Comparison of ENCODE assay signal across 1 cellular context in the genomic region with DNA sequence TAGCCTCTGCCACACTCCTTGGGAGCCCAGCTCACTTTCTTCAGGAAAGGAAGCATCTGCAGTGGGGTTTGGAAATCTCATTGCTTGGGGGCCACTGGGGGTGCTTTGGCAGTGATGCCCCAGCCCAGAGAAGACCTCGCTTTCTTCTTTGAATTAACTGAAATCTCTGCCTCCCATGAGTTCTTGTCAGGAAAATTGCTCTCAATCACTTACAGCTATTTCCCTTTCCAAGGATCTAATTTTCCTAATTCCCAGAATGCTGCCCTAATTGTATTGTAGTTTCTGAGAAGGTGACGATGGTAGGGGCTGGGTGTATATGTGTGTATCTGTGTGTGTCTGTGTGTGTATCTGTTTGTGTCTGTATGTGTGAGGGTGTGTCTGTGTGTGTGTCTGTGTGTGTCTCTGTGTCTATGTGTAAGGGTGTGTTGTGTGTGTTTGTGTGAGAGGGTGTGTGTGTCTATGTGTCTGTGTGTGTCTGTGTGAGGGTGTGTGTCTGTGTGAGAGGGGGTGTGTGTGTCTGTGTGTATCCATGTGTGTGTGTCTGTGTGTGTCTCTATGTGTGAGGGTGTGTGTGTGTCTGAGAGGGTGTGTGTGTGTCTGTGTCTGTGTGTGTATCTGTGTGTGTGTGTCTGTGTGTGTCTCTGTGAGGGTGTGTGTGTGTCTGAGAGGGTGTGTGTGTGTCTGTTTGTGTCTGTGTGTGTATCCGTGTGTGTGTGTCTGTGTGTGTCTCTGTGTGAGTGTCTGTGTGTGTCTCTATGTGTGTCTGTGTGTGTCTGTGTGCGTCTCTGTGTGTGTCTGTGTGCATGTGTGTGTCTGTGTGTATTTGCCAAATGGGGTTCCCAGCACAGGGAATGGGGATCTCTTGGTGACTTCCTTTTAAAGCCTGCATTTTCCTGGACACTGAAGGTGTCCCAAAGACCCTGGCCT.
TF ChIP-seq lines count a peak whose summit lies in the region.

No MANE protein-coding gene starts in this region.

TF ChIP-seq in HepG2, 621 proteins besides CTCF, POLR2A, EP300 and RAD21 (continued from another document):
- TF ChIP-seq, protein P1, sequence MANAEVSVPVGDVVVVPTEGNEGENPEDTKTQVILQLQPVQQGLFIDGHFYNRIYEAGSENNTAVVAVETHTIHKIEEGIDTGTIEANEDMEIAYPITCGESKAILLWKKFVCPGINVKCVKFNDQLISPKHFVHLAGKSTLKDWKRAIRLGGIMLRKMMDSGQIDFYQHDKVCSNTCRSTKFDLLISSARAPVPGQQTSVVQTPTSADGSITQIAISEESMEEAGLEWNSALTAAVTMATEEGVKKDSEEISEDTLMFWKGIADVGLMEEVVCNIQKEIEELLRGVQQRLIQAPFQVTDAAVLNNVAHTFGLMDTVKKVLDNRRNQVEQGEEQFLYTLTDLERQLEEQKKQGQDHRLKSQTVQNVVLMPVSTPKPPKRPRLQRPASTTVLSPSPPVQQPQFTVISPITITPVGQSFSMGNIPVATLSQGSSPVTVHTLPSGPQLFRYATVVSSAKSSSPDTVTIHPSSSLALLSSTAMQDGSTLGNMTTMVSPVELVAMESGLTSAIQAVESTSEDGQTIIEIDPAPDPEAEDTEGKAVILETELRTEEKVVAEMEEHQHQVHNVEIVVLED (CRISPR knock-in tag; IDR thresholded peaks at IDR 0.05; ENCODE audit: borderline replicate concordance): no peak
- TF ChIP-seq CENPT (CRISPR knock-in tag; IDR thresholded peaks at IDR 0.05; ENCODE audit: low read depth) (no peak), NFKB2 (CRISPR knock-in tag; IDR thresholded peaks at IDR 0.05; ENCODE audit: borderline replicate concordance) (no peak), NFE2 (CRISPR knock-in tag; IDR thresholded peaks at IDR 0.05) (no peak), NAIF1 (CRISPR knock-in tag; IDR thresholded peaks at IDR 0.05; ENCODE audit: borderline replicate concordance) (no peak), PAF1 (CRISPR knock-in tag; IDR thresholded peaks at IDR 0.05) (no peak), ZNF354B (CRISPR knock-in tag; IDR thresholded peaks at IDR 0.05) (no peak), RBFOX2 (IDR thresholded peaks at IDR 0.05; ENCODE audit: low read depth, low read length) (no peak), ZNF761 (CRISPR knock-in tag; conservative IDR thresholded peaks at IDR 0.05) (no peak), ZNF468 (CRISPR knock-in tag; IDR thresholded peaks at IDR 0.05) (no peak), TEAD3 (CRISPR knock-in tag; optimal IDR thresholded peaks at IDR 0.05; ENCODE audit: borderline replicate concordance) (no peak), MLLT10 (CRISPR knock-in tag; IDR thresholded peaks at IDR 0.05) (no peak), DPF2 (CRISPR knock-in tag; IDR thresholded peaks at IDR 0.05; ENCODE audit: borderline replicate concordance, low read depth) (no peak), NR2F6 (IDR thresholded peaks at IDR 0.05) (no peak), NR2F6 (CRISPR knock-in tag; IDR thresholded peaks at IDR 0.05) (no peak), RFXANK (CRISPR knock-in tag; IDR thresholded peaks at IDR 0.05) (no peak), ZNF567 (CRISPR knock-in tag; IDR thresholded peaks at IDR 0.05; ENCODE audit: borderline replicate concordance) (peak; percentile 64; the same call in 1 of the 2 replicates), ZNF382 (CRISPR knock-in tag; IDR thresholded peaks at IDR 0.05; ENCODE audit: borderline replicate concordance) (no peak), PITX1 (CRISPR knock-in tag; IDR thresholded peaks at IDR 0.05) (no peak), ZNF138 (CRISPR knock-in tag; IDR thresholded peaks at IDR 0.05; ENCODE audit: low read depth) (0 out of 2 replicates have a peak, but pooled peaks have one; percentile 10), RAD51 (IDR thresholded peaks at IDR 0.05; ENCODE audit: borderline replicate concordance) (peak; percentile 19; the same call in 1 of the 2 replicates), NBN (conservative IDR thresholded peaks at IDR 0.05) (0 out of 2 replicates have a peak, but pooled peaks have one; percentile 47), ZFX (CRISPR knock-in tag; IDR thresholded peaks at IDR 0.05; ENCODE audit: low read depth) (peak; percentile 24; the same call in 1 of the 2 replicates), ZNF326 (CRISPR knock-in tag; IDR thresholded peaks at IDR 0.05; ENCODE audit: borderline replicate concordance) (no peak), CBFB (CRISPR knock-in tag; IDR thresholded peaks at IDR 0.05) (no peak), ZNF136 (CRISPR knock-in tag; IDR thresholded peaks at IDR 0.05; ENCODE audit: low read depth) (no peak), ZNF746 (CRISPR knock-in tag; IDR thresholded peaks at IDR 0.05) (no peak)
- TF ChIP-seq, protein P2, sequence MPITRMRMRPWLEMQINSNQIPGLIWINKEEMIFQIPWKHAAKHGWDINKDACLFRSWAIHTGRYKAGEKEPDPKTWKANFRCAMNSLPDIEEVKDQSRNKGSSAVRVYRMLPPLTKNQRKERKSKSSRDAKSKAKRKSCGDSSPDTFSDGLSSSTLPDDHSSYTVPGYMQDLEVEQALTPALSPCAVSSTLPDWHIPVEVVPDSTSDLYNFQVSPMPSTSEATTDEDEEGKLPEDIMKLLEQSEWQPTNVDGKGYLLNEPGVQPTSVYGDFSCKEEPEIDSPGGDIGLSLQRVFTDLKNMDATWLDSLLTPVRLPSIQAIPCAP (CRISPR knock-in tag; IDR thresholded peaks at IDR 0.05; ENCODE audit: low read depth): no peak
- TF ChIP-seq, protein P3, sequence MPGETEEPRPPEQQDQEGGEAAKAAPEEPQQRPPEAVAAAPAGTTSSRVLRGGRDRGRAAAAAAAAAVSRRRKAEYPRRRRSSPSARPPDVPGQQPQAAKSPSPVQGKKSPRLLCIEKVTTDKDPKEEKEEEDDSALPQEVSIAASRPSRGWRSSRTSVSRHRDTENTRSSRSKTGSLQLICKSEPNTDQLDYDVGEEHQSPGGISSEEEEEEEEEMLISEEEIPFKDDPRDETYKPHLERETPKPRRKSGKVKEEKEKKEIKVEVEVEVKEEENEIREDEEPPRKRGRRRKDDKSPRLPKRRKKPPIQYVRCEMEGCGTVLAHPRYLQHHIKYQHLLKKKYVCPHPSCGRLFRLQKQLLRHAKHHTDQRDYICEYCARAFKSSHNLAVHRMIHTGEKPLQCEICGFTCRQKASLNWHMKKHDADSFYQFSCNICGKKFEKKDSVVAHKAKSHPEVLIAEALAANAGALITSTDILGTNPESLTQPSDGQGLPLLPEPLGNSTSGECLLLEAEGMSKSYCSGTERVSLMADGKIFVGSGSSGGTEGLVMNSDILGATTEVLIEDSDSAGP (CRISPR knock-in tag; IDR thresholded peaks at IDR 0.05; ENCODE audit: borderline replicate concordance): no peak
- TF ChIP-seq, protein P4, sequence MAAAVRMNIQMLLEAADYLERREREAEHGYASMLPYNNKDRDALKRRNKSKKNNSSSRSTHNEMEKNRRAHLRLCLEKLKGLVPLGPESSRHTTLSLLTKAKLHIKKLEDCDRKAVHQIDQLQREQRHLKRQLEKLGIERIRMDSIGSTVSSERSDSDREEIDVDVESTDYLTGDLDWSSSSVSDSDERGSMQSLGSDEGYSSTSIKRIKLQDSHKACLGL (CRISPR knock-in tag; IDR thresholded peaks at IDR 0.05): no peak
- TF ChIP-seq, protein P5, sequence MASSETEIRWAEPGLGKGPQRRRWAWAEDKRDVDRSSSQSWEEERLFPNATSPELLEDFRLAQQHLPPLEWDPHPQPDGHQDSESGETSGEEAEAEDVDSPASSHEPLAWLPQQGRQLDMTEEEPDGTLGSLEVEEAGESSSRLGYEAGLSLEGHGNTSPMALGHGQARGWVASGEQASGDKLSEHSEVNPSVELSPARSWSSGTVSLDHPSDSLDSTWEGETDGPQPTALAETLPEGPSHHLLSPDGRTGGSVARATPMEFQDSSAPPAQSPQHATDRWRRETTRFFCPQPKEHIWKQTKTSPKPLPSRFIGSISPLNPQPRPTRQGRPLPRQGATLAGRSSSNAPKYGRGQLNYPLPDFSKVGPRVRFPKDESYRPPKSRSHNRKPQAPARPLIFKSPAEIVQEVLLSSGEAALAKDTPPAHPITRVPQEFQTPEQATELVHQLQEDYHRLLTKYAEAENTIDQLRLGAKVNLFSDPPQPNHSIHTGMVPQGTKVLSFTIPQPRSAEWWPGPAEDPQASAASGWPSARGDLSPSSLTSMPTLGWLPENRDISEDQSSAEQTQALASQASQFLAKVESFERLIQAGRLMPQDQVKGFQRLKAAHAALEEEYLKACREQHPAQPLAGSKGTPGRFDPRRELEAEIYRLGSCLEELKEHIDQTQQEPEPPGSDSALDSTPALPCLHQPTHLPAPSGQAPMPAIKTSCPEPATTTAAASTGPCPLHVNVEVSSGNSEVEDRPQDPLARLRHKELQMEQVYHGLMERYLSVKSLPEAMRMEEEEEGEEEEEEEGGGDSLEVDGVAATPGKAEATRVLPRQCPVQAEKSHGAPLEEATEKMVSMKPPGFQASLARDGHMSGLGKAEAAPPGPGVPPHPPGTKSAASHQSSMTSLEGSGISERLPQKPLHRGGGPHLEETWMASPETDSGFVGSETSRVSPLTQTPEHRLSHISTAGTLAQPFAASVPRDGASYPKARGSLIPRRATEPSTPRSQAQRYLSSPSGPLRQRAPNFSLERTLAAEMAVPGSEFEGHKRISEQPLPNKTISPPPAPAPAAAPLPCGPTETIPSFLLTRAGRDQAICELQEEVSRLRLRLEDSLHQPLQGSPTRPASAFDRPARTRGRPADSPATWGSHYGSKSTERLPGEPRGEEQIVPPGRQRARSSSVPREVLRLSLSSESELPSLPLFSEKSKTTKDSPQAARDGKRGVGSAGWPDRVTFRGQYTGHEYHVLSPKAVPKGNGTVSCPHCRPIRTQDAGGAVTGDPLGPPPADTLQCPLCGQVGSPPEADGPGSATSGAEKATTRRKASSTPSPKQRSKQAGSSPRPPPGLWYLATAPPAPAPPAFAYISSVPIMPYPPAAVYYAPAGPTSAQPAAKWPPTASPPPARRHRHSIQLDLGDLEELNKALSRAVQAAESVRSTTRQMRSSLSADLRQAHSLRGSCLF (CRISPR knock-in tag; IDR thresholded peaks at IDR 0.05; ENCODE audit: borderline replicate concordance): no peak
- TF ChIP-seq, protein P6, sequence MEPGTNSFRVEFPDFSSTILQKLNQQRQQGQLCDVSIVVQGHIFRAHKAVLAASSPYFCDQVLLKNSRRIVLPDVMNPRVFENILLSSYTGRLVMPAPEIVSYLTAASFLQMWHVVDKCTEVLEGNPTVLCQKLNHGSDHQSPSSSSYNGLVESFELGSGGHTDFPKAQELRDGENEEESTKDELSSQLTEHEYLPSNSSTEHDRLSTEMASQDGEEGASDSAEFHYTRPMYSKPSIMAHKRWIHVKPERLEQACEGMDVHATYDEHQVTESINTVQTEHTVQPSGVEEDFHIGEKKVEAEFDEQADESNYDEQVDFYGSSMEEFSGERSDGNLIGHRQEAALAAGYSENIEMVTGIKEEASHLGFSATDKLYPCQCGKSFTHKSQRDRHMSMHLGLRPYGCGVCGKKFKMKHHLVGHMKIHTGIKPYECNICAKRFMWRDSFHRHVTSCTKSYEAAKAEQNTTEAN (CRISPR knock-in tag; conservative IDR thresholded peaks at IDR 0.05): no peak
- TF ChIP-seq, protein P7, sequence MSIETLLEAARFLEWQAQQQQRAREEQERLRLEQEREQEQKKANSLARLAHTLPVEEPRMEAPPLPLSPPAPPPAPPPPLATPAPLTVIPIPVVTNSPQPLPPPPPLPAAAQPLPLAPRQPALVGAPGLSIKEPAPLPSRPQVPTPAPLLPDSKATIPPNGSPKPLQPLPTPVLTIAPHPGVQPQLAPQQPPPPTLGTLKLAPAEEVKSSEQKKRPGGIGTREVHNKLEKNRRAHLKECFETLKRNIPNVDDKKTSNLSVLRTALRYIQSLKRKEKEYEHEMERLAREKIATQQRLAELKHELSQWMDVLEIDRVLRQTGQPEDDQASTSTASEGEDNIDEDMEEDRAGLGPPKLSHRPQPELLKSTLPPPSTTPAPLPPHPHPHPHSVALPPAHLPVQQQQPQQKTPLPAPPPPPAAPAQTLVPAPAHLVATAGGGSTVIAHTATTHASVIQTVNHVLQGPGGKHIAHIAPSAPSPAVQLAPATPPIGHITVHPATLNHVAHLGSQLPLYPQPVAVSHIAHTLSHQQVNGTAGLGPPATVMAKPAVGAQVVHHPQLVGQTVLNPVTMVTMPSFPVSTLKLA (IDR thresholded peaks at IDR 0.05): 0 out of 2 replicates have a peak, but pooled peaks have one; percentile 13
- TF ChIP-seq, protein P8, sequence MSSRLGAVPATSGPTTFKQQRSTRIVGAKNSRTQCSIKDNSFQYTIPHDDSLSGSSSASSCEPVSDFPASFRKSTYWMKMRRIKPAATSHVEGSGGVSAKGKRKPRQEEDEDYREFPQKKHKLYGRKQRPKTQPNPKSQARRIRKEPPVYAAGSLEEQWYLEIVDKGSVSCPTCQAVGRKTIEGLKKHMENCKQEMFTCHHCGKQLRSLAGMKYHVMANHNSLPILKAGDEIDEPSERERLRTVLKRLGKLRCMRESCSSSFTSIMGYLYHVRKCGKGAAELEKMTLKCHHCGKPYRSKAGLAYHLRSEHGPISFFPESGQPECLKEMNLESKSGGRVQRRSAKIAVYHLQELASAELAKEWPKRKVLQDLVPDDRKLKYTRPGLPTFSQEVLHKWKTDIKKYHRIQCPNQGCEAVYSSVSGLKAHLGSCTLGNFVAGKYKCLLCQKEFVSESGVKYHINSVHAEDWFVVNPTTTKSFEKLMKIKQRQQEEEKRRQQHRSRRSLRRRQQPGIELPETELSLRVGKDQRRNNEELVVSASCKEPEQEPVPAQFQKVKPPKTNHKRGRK (CRISPR knock-in tag; IDR thresholded peaks at IDR 0.05): no peak
- TF ChIP-seq, protein P9, sequence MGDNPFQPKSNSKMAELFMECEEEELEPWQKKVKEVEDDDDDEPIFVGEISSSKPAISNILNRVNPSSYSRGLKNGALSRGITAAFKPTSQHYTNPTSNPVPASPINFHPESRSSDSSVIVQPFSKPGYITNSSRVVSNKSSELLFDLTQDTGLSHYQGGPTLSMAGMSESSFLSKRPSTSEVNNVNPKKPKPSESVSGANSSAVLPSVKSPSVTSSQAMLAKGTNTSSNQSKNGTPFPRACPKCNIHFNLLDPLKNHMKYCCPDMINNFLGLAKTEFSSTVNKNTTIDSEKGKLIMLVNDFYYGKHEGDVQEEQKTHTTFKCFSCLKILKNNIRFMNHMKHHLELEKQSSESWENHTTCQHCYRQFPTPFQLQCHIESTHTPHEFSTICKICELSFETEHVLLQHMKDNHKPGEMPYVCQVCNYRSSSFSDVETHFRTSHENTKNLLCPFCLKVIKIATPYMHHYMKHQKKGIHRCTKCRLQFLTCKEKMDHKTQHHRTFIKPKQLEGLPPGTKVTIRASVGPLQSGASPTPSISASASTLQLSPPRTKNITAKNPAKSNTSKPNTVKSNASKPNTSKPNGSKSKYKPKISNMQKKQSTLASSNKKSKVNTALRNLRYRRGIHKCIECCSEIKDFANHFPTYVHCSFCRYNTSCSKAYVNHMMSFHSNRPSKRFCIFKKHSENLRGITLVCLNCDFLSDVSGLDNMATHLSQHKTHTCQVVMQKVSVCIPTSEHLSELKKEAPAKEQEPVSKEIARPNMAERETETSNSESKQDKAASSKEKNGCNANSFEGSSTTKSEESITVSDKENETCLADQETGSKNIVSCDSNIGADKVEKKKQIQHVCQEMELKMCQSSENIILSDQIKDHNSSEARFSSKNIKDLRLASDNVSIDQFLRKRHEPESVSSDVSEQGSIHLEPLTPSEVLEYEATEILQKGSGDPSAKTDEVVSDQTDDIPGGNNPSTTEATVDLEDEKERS (CRISPR knock-in tag; IDR thresholded peaks at IDR 0.05): no peak
